ENCODE assay signal across 10 cellular contexts in the genomic region with DNA sequence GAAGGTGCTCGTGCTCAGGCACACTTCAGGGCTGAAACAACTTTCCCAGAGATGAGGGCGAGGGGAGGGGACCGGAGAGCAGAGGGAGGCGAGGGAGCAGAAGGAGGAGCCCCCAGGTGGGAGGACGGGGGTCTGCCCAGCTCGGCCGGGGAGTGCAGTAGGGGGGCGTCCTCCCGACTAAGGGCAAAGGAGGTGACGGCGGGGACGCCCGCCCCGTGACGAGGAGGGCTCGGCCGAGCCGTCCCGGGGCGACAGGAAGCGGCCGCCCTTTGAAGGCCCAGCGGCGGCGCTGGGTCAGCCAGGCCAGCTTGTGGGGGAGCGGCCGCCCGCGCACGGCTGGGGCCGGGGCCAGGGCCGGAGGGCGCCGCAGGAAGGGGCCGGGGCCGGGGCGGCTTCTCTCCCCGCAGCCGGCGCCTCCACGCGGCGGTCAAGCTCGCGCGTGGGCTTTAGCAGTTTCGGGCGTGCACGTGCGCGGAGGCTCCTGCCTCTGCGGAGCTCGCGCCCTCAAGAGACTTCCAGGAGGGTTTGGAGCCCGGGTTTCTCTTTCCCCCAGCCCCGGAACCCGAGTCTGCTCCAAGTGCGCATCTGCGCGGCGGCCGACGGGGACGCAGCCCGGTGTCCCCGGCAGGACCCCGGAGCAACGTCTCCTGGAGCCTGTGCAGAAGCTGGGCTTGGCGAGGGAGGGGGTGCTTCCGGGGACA.
DNase-seq lines count a peak whose midpoint lies in the region; ATAC-seq and TF ChIP-seq lines count a peak whose summit lies in the region.
"Had no signal": no experiment of that assay in that cellular context is flagged by ENCODE, and none has a peak within 500 bp of the region (broad histone marks: within the 10 kb centered on the region; RNA-seq: fewer than 3 reads in every experiment).

No MANE protein-coding gene starts in this region.

- H3K27me3 Mint-ChIP-seq in activated T-helper 1 cell treated with anti-CD3 and anti-CD28 coated beads, Interleukin-12 subunit alpha, Interleukin-12 subunit beta, Interleukin-2, Interleukin-4 antibody, amounts not matched to agents 30 ng/mL and 10 ng/mL and 1 ng/mL, durations not matched to agents 14 hours and 24 hours and 36 hours (ENCODE audit: insufficient read depth), result peaks cover 34% of the 10 kb centered on the region

- TF ChIP-seq POLR2A in sigmoid colon (IDR thresholded peaks at IDR 0.05), result no peak

- ATAC-seq in GM21529 (IDR thresholded peaks at IDR 0.05; ENCODE audit: unreplicated experiment) (no peak), HG03571 (IDR thresholded peaks at IDR 0.05; ENCODE audit: unreplicated experiment) (no peak), HG02840 (IDR thresholded peaks at IDR 0.05; ENCODE audit: low FRiP score, unreplicated experiment) (no peak)
- ATAC-seq: HCT116 had no signal

- H3K4me3 ChIP-seq in left ventricle myocardium inferior (peak overlapping the region; percentile 68), sigmoid colon (peak overlapping the region; percentile 7 to 56 (median 46))

- no peak overlapping the region for H3K27ac Mint-ChIP-seq in activated T-helper 1 cell treated with anti-CD3 and anti-CD28 coated beads, Interleukin-12 subunit alpha, Interleukin-12 subunit beta, Interleukin-2, Interleukin-4 antibody, amounts not matched to agents 30 ng/mL and 10 ng/mL and 1 ng/mL, durations not matched to agents 14 hours and 24 hours and 36 hours
- H3K27ac Mint-ChIP-seq: activated naive CD4-positive, alpha-beta T cell treated with anti-CD3 and anti-CD28 coated beads, Interleukin-2, amount 50 U/mL, for 72 hours had no signal

- H3K4me3 Mint-ChIP-seq in activated T-helper 1 cell treated with anti-CD3 and anti-CD28 coated beads, Interleukin-12 subunit alpha, Interleukin-12 subunit beta, Interleukin-2, Interleukin-4 antibody, amounts not matched to agents 30 ng/mL and 10 ng/mL and 1 ng/mL, durations not matched to agents 14 hours and 24 hours and 36 hours, result peak overlapping the region; percentile 61

- peaks cover 39% of the 10 kb centered on the region for H3K4me1 ChIP-seq in left ventricle myocardium inferior
- H3K4me1 ChIP-seq in sigmoid colon, result peaks cover 0 to 34% (median 22%) of the 10 kb centered on the region in 4 donors

- H3K36me3 ChIP-seq in left ventricle myocardium inferior, result no peaks in the 10 kb centered on the region
- no peaks in the 10 kb centered on the region for H3K36me3 ChIP-seq in sigmoid colon

- peaks cover 3% of the 10 kb centered on the region for H3K36me3 Mint-ChIP-seq in activated T-helper 1 cell treated with anti-CD3 and anti-CD28 coated beads, Interleukin-12 subunit alpha, Interleukin-12 subunit beta, Interleukin-2, Interleukin-4 antibody, amounts not matched to agents 30 ng/mL and 10 ng/mL and 1 ng/mL, durations not matched to agents 14 hours and 24 hours and 36 hours (ENCODE audit: low read depth)

- in situ Hi-C loops in G401 (cut with HindIII; ENCODE audit: low sequenced_read_pairs), result no loop called here

- peaks cover 12% of the 10 kb centered on the region for H3K4me1 Mint-ChIP-seq in activated T-helper 1 cell treated with anti-CD3 and anti-CD28 coated beads, Interleukin-12 subunit alpha, Interleukin-12 subunit beta, Interleukin-2, Interleukin-4 antibody, amounts not matched to agents 30 ng/mL and 10 ng/mL and 1 ng/mL, durations not matched to agents 14 hours and 24 hours and 36 hours (ENCODE audit: low read depth)

- intact Hi-C loops in activated T-helper 1 cell treated with anti-CD3 and anti-CD28 coated beads, Interleukin-12 subunit alpha, Interleukin-12 subunit beta, Interleukin-2, Interleukin-4 antibody, amounts not matched to agents 30 ng/mL and 10 ng/mL and 1 ng/mL, durations not matched to agents 14 hours and 24 hours and 36 hours (cut with micrococcal nuclease), result no loop called here
- intact Hi-C loops in left ventricle myocardium inferior (cut with micrococcal nuclease) (no loop called here), sigmoid colon (cut with DNase I) (loop anchor here (5.0 kb wide), 1 partner anchor 185 kb away; no protein-coding TSS in a partner anchor)

- H3K27me3 ChIP-seq in left ventricle myocardium inferior (ENCODE audit: low read depth), result no peaks in the 10 kb centered on the region
- H3K27me3 ChIP-seq in sigmoid colon, result no peaks in the 10 kb centered on the region

- TF ChIP-seq CTCF in left ventricle myocardium inferior (IDR thresholded peaks at IDR 0.05; ENCODE audit: borderline replicate concordance) (peak; percentile 23), sigmoid colon (IDR thresholded peaks at IDR 0.05) (no peak)

- TF ChIP-seq EP300 in sigmoid colon (IDR thresholded peaks at IDR 0.05), result no peak

- H3K27ac ChIP-seq in left ventricle myocardium inferior (replicated peaks) (peak overlapping the region; percentile 77), sigmoid colon (peak overlapping the region; percentile 73 to 80 (median 76))

- whole genome bisulfite sequencing in sigmoid colon, 2 donors, result 6 to 8% methylated on average over 70 of the region's 70 CpGs

- peak; percentile 28 for DNase-seq in G401 (ENCODE audit: low spot score)
- DNase-seq in activated T-helper 1 cell treated with anti-CD3 and anti-CD28 coated beads, Interleukin-12 subunit alpha, Interleukin-12 subunit beta, Interleukin-2, Interleukin-4 antibody, amounts not matched to agents 30 ng/mL and 10 ng/mL and 1 ng/mL, durations not matched to agents 14 hours and 24 hours and 36 hours (ENCODE audit: low spot score), result no peak
- peak; percentile 46 for DNase-seq in left ventricle myocardium inferior
- DNase-seq in sigmoid colon, result peak; percentile 75
- no peak for DNase-seq in A172 (ENCODE audit: low spot score)

- no peaks in the 10 kb centered on the region for H3K9me3 Mint-ChIP-seq in activated T-helper 1 cell treated with anti-CD3 and anti-CD28 coated beads, Interleukin-12 subunit alpha, Interleukin-12 subunit beta, Interleukin-2, Interleukin-4 antibody, amounts not matched to agents 30 ng/mL and 10 ng/mL and 1 ng/mL, durations not matched to agents 14 hours and 24 hours and 36 hours
- H3K9me3 Mint-ChIP-seq: activated naive CD4-positive, alpha-beta T cell treated with anti-CD3 and anti-CD28 coated beads, Interleukin-2, amount 50 U/mL, for 72 hours had no signal

- no peaks in the 10 kb centered on the region for H3K9me3 ChIP-seq in left ventricle myocardium inferior (replicated peaks)
- no peaks in the 10 kb centered on the region for H3K9me3 ChIP-seq in sigmoid colon

Comparison
In these comparisons a context has a peak if more than half of its experiments do, and no peak if none do; other contexts are left out.
1. DNase-seq: peak in G401 (single experiment), left ventricle myocardium inferior (single experiment) and sigmoid colon (single experiment); none in activated T-helper 1 cell treated with anti-CD3 and anti-CD28 coated beads, Interleukin-12 subunit alpha, Interleukin-12 subunit beta, Interleukin-2, Interleukin-4 antibody, amounts not matched to agents 30 ng/mL and 10 ng/mL and 1 ng/mL, durations not matched to agents 14 hours and 24 hours and 36 hours (single experiment) and A172 (single experiment).